ENCODE assay signal across 8 cellular contexts in genomic region chr10:60573342-60573741, GRCh38.
DNase-seq lines count a peak whose midpoint lies in the region; ATAC-seq and TF ChIP-seq lines count a peak whose summit lies in the region.

No MANE protein-coding gene starts in this region.

- H3K4me3 Mint-ChIP-seq in nephron, result peak overlapping the region; percentile 86 to 91 (median 87)

- ATAC-seq in HG03135 (IDR thresholded peaks at IDR 0.05; ENCODE audit: unreplicated experiment) (peak; percentile 52), HG02885 (IDR thresholded peaks at IDR 0.05; ENCODE audit: poor library complexity, unreplicated experiment) (no peak)

- H3K4me1 Mint-ChIP-seq in nephron, result peaks cover 40% of the 10 kb centered on the region

- no peaks in the 10 kb centered on the region for H3K36me3 Mint-ChIP-seq in nephron (ENCODE audit: low read depth)

- DNase-seq in Ammon's horn (ENCODE audit: low spot score) (peak; percentile 21), Kasumi-1 (lab: John Stamatoyannopoulos, UW) (no peak), cerebellum (ENCODE audit: low spot score) (no peak), NK-92 (lab: John Stamatoyannopoulos, UW; ENCODE audit: unreplicated experiment) (no peak)
- peak; percentile 63 for DNase-seq in activated T-helper 9 cell treated with anti-CD3 and anti-CD28 coated beads, Interleukin-2, amount 50 U/mL, for 16 hours (ENCODE audit: low read depth)

- no peak for TF ChIP-seq CTCF in nephron (IDR thresholded peaks at IDR 0.05; ENCODE audit: unreplicated experiment in 3 of 3)

- H3K27ac Mint-ChIP-seq in nephron, result peak overlapping the region; percentile 90 to 94 (median 90)

- H3K9me3 Mint-ChIP-seq in nephron, result peaks cover 5% of the 10 kb centered on the region

- no peaks in the 10 kb centered on the region for H3K27me3 Mint-ChIP-seq in nephron (ENCODE audit: low read depth)

Comparison
In these comparisons a context has a peak if more than half of its experiments do, and no peak if none do; other contexts are left out.
1. DNase-seq: peak in Ammon's horn (single experiment) and activated T-helper 9 cell treated with anti-CD3 and anti-CD28 coated beads, Interleukin-2, amount 50 U/mL, for 16 hours (single experiment); none in Kasumi-1 (0 of 2), cerebellum (single experiment) and NK-92 (single experiment).